23 cellular contexts compared by ENCODE assay signal in the genomic region with DNA sequence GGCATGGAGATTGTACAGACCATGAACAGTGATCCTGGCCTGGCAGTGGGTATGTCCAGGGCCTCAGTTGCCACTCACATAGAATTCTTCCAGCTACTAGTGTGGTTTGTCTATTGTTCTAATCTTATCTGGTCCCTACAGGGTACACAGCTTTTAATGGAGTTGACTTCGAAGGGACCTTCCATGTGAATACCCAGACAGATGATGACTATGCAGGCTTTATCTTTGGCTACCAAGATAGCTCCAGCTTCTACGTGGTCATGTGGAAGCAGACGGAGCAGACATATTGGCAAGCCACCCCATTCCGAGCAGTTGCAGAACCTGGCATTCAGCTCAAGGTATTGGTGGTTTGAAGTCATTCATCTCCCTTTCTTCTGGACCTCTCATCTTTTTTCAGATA.
"Had no signal": no experiment of that assay in that cellular context is flagged by ENCODE, and none has a peak within 500 bp of the region (broad histone marks: within the 10 kb centered on the region; RNA-seq: fewer than 3 reads in every experiment).

No MANE protein-coding gene starts in this region.

- DNase-seq: activated CD4-positive, alpha-beta memory T cell treated with anti-CD3 and anti-CD28 coated beads for 36 hours; activated CD4-positive, alpha-beta T cell treated with anti-CD3 and anti-CD28 coated beads for 48 hours; activated CD4-positive, alpha-beta T cell treated with anti-CD3 and anti-CD28 coated beads, Interleukin-2, amount 50 U/mL, for 1 hour; activated CD8-positive, alpha-beta T cell treated with anti-CD3 and anti-CD28 coated beads, Interleukin-2, amount 10 ng/mL, durations not matched to agents 7 days and 5 days; activated effector memory CD4-positive, alpha-beta T cell treated with anti-CD3 and anti-CD28 coated beads, Interleukin-2, amount 50 U/mL, for 16 hours; activated naive CD4-positive, alpha-beta T cell treated with anti-CD3 and anti-CD28 coated beads for 36 hours; activated naive CD8-positive, alpha-beta T cell treated with anti-CD3 and anti-CD28 coated beads for 36 hours; activated naive CD8-positive, alpha-beta T cell treated with anti-CD3 and anti-CD28 coated beads, Interleukin-2, amount 50 U/mL, for 24 hours; activated T-cell treated with anti-CD3 and anti-CD28 coated beads, Interleukin-2, amount 50 U/mL, for 1 hour; activated T-cell treated with anti-CD3 and anti-CD28 coated beads, Interleukin-2, amount 50 U/mL, for 48 hours; amygdala; aorta; body of pancreas; caudate nucleus; cortex of kidney; dermis blood vessel endothelial cell; effector CD4-positive, alpha-beta T cell; effector memory CD8-positive, alpha-beta T cell; esophagus squamous epithelium; heart right ventricle; T-helper 1 cell; T-helper 17 cell; T1000 had no signal
